Comparison of ENCODE assay signal across 9 cellular contexts in genomic region chr1:183783896-183784637, GRCh38. TPM values are rescaled to one million over a fixed set of nuclear protein-coding genes. Genes with fewer than 3 reads are reported as not detected.
A peak's percentile ranks its signal among the peaks of the same experiment; 100 is the strongest.
DNase-seq lines count a peak whose midpoint lies in the region; ATAC-seq and TF ChIP-seq lines count a peak whose summit lies in the region.
"Had no signal": no experiment of that assay in that cellular context is flagged by ENCODE, and none has a peak within 500 bp of the region (broad histone marks: within the 10 kb centered on the region; RNA-seq: fewer than 3 reads in every experiment).

No MANE protein-coding gene starts in this region.

- H3K36me3 Mint-ChIP-seq in activated CD4-positive, alpha-beta memory T cell treated with anti-CD3 and anti-CD28 coated beads for 36 hours = no peaks in the 10 kb centered on the region

- H3K4me1 Mint-ChIP-seq in activated CD4-positive, alpha-beta memory T cell treated with anti-CD3 and anti-CD28 coated beads for 36 hours (ENCODE audit: low read depth) = peaks cover 5% of the 10 kb centered on the region

- H3K4me3 ChIP-seq in foreskin fibroblast (ENCODE audit: low read depth in 1 of 2, low read length in 2 of 2) = no peak overlapping the region
- H3K4me3 ChIP-seq: mucosa of descending colon had no signal

- CTCF ChIA-PET in activated CD4-positive, alpha-beta memory T cell treated with anti-CD3 and anti-CD28 coated beads for 36 hours (lab: Charles Lee) = no interaction called here

- no peak overlapping the region for H3K4me3 Mint-ChIP-seq in activated CD4-positive, alpha-beta memory T cell treated with anti-CD3 and anti-CD28 coated beads for 36 hours

- DNase-seq in DMS79 (lab: John Stamatoyannopoulos, UW) (peak; percentile 36), RPMI7951 (ENCODE audit: low read depth) (peak; percentile 66), foreskin fibroblast (peak; percentile 68 to 86), putamen (ENCODE audit: low spot score) (peak; percentile 34), KG1 (lab: John Stamatoyannopoulos, UW) (no peak)
- DNase-seq in activated CD4-positive, alpha-beta memory T cell treated with anti-CD3 and anti-CD28 coated beads for 36 hours = no peak
- DNase-seq: mucosa of descending colon had no signal

- H3K27ac Mint-ChIP-seq in activated CD4-positive, alpha-beta memory T cell treated with anti-CD3 and anti-CD28 coated beads for 36 hours = no peak overlapping the region

- POLR2A ChIA-PET in activated CD4-positive, alpha-beta memory T cell treated with anti-CD3 and anti-CD28 coated beads for 36 hours (lab: Charles Lee) = no interaction called here

- intact Hi-C loops in activated CD4-positive, alpha-beta memory T cell treated with anti-CD3 and anti-CD28 coated beads for 36 hours (cut with micrococcal nuclease) = no loop called here

- H3K9me3 Mint-ChIP-seq in activated CD4-positive, alpha-beta memory T cell treated with anti-CD3 and anti-CD28 coated beads for 36 hours = no peaks in the 10 kb centered on the region

- no peak for TF ChIP-seq CTCF in foreskin fibroblast (IDR thresholded peaks at IDR 0.05; ENCODE audit: low read depth, low read length)

- ATAC-seq in GM18909 (IDR thresholded peaks at IDR 0.05; ENCODE audit: poor library complexity, unreplicated experiment) (no peak), GM21723 (IDR thresholded peaks at IDR 0.05; ENCODE audit: unreplicated experiment) (no peak)
- ATAC-seq: mucosa of descending colon had no signal

- peaks cover 2% of the 10 kb centered on the region for H3K27me3 Mint-ChIP-seq in activated CD4-positive, alpha-beta memory T cell treated with anti-CD3 and anti-CD28 coated beads for 36 hours

RNA-seq across cellular contexts. Expression of gene RGL1, which starts 20.9 kb away (rescaled TPM):
- total RNA-seq in RPMI7951 (2014; rRNA removed; shearing (Covaris generic)) = 19.2 and 23.6 TPM in 2 replicates
- total RNA-seq in activated CD4-positive, alpha-beta memory T cell treated with anti-CD3 and anti-CD28 coated beads for 36 hours = 1 to 10 TPM; 1.8 TPM

Comparison
In these comparisons a context has a peak if more than half of its experiments do, and no peak if none do; other contexts are left out.
1. DNase-seq: peak in DMS79 (single experiment), RPMI7951 (single experiment), foreskin fibroblast (2 of 2) and putamen (single experiment); none in KG1 (single experiment) and activated CD4-positive, alpha-beta memory T cell treated with anti-CD3 and anti-CD28 coated beads for 36 hours (single experiment).